14 cellular contexts compared by ENCODE assay signal in genomic region chr4:101201421-101201820, GRCh38.
DNase-seq lines count a peak whose midpoint lies in the region; ATAC-seq and TF ChIP-seq lines count a peak whose summit lies in the region.
"Had no signal": no experiment of that assay in that cellular context is flagged by ENCODE, and none has a peak within 500 bp of the region (broad histone marks: within the 10 kb centered on the region; RNA-seq: fewer than 3 reads in every experiment).

No MANE protein-coding gene starts in this region.

- H3K27ac Mint-ChIP-seq in brain = peak overlapping the region in 3 of 5 experiments; percentile 40 to 67 (median 48)
- H3K27ac Mint-ChIP-seq in progenitor cell of endocrine pancreas = peak overlapping the region; percentile 90
- H3K27ac Mint-ChIP-seq: activated B cell treated with CpG ODN at 0.5 μM for 24 hours; activated naive CD8-positive, alpha-beta T cell treated with anti-CD3 and anti-CD28 coated beads for 36 hours had no signal

- peaks cover 16% of the 10 kb centered on the region for H3K4me1 ChIP-seq in upper lobe of right lung

- intact Hi-C loops in upper lobe of right lung (cut with DNase I) = no loop called here

- H3K36me3 Mint-ChIP-seq in brain (no peaks in the 10 kb centered on the region), progenitor cell of endocrine pancreas (ENCODE audit: insufficient read depth) (no peaks in the 10 kb centered on the region)
- H3K36me3 Mint-ChIP-seq: activated naive CD8-positive, alpha-beta T cell treated with anti-CD3 and anti-CD28 coated beads for 36 hours had no signal

- no peak overlapping the region for H3K27ac ChIP-seq in upper lobe of right lung
- H3K27ac ChIP-seq: vagina had no signal

- no peak for ATAC-seq in GM21737 (IDR thresholded peaks at IDR 0.05; ENCODE audit: unreplicated experiment)
- no peak for ATAC-seq in upper lobe of right lung

- no peak for TF ChIP-seq CTCF in brain (conservative IDR thresholded peaks at IDR 0.05)
- no peak for TF ChIP-seq CTCF in progenitor cell of endocrine pancreas (IDR thresholded peaks at IDR 0.05; ENCODE audit: unreplicated experiment)
- no peak for TF ChIP-seq CTCF in upper lobe of right lung (IDR thresholded peaks at IDR 0.05)

- no peaks in the 10 kb centered on the region for H3K27me3 ChIP-seq in upper lobe of right lung
- H3K27me3 ChIP-seq: vagina had no signal

- H3K4me3 Mint-ChIP-seq in brain (no peak overlapping the region), progenitor cell of endocrine pancreas (ENCODE audit: low read depth) (no peak overlapping the region)
- H3K4me3 Mint-ChIP-seq: activated B cell treated with CpG ODN at 0.5 μM for 24 hours; activated naive CD8-positive, alpha-beta T cell treated with anti-CD3 and anti-CD28 coated beads for 36 hours had no signal

- H3K4me3 ChIP-seq in upper lobe of right lung = no peak overlapping the region
- H3K4me3 ChIP-seq: vagina had no signal

- DNase-seq in DMS153 (lab: John Stamatoyannopoulos, UW) = peak; percentile 72
- DNase-seq in NCI-H1694 (lab: John Stamatoyannopoulos, UW) = peak; percentile 31
- no peak for DNase-seq in progenitor cell of endocrine pancreas (ENCODE audit: low spot score, unreplicated experiment)
- DNase-seq in activated T-cell treated with anti-CD3 and anti-CD28 coated beads, Interleukin-2, amount 50 U/mL, for 48 hours = no peak
- DNase-seq in upper lobe of right lung = no peak
- DNase-seq: activated B cell treated with CpG ODN at 0.5 μM for 24 hours; activated naive CD8-positive, alpha-beta T cell treated with anti-CD3 and anti-CD28 coated beads for 36 hours; GOT3; left cardiac atrium; right cardiac atrium; stimulated activated naive CD4-positive, alpha-beta T cell had no signal

- H3K9me3 Mint-ChIP-seq in brain (peaks cover 0 to 2% (median 0%) of the 10 kb centered on the region in 5 experiments), progenitor cell of endocrine pancreas (ENCODE audit: low read depth) (no peaks in the 10 kb centered on the region)
- H3K9me3 Mint-ChIP-seq: activated B cell treated with CpG ODN at 0.5 μM for 24 hours; activated naive CD8-positive, alpha-beta T cell treated with anti-CD3 and anti-CD28 coated beads for 36 hours had no signal

- H3K4me1 Mint-ChIP-seq in brain (peaks cover 46% of the 10 kb centered on the region), progenitor cell of endocrine pancreas (ENCODE audit: low read depth) (peaks cover 14% of the 10 kb centered on the region)

- H3K36me3 ChIP-seq in upper lobe of right lung = no peaks in the 10 kb centered on the region
- H3K36me3 ChIP-seq: vagina had no signal

- H3K9me3 ChIP-seq in upper lobe of right lung = no peaks in the 10 kb centered on the region
- H3K9me3 ChIP-seq: vagina had no signal

- H3K27me3 Mint-ChIP-seq in brain = no peaks in the 10 kb centered on the region
- H3K27me3 Mint-ChIP-seq in progenitor cell of endocrine pancreas = no peaks in the 10 kb centered on the region
- H3K27me3 Mint-ChIP-seq: activated B cell treated with CpG ODN at 0.5 μM for 24 hours; activated naive CD8-positive, alpha-beta T cell treated with anti-CD3 and anti-CD28 coated beads for 36 hours had no signal

Comparison
In these comparisons a context has a peak if more than half of its experiments do, and no peak if none do; other contexts are left out.
1. DNase-seq: peak in DMS153 (single experiment) and NCI-H1694 (single experiment); none in progenitor cell of endocrine pancreas (single experiment), activated T-cell treated with anti-CD3 and anti-CD28 coated beads, Interleukin-2, amount 50 U/mL, for 48 hours (0 of 2) and upper lobe of right lung (single experiment).